1 cellular context compared by ENCODE assay signal in genomic region chr1:12188657-12189327, GRCh38.
TF ChIP-seq lines count a peak whose summit lies in the region.

No MANE protein-coding gene starts in this region.

TF ChIP-seq in HepG2, 621 proteins besides CTCF, POLR2A, EP300 and RAD21:
- TF ChIP-seq ZMYM3 (CRISPR knock-in tag; IDR thresholded peaks at IDR 0.05) (peak; percentile 52; the same call in 1 of the 2 replicates), RFXAP (CRISPR knock-in tag; IDR thresholded peaks at IDR 0.05; ENCODE audit: borderline replicate concordance) (no peak), ZNF317 (CRISPR knock-in tag; IDR thresholded peaks at IDR 0.05) (no peak), FOXK2 (IDR thresholded peaks at IDR 0.05) (no peak), NFAT5 (CRISPR knock-in tag; IDR thresholded peaks at IDR 0.05) (no peak), ZNF251 (CRISPR knock-in tag; IDR thresholded peaks at IDR 0.05) (no peak), NRL (CRISPR knock-in tag; IDR thresholded peaks at IDR 0.05; ENCODE audit: borderline replicate concordance) (no peak), ZFP36 (IDR thresholded peaks at IDR 0.05; ENCODE audit: borderline replicate concordance, low read depth, low read length, partially characterized antibody) (peak; percentile 76), ZFP1 (CRISPR knock-in tag; IDR thresholded peaks at IDR 0.05) (no peak)
